ENCODE assay signal across 7 cellular contexts in the genomic region with DNA sequence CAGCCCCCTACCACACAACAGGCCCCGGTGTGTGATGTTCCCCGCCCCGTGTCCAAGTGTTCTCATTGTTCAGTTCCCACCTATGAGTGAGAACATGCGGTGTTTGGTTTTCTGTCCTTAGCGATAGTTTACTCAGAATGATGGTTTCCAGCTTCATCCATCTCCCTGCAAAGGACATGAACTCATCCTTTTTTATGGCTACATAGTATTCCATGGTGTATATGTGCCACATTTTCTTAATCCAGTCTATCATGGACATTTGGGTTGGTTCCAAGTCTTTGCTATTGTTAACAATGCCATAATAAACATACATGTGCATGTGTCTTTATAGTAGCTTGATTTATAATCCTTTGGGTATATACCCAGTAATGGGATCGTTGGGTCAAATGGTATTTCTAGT.
A peak's percentile ranks its signal among the peaks of the same experiment; 100 is the strongest.
DNase-seq lines count a peak whose midpoint lies in the region; ATAC-seq, FAIRE-seq and TF ChIP-seq lines count a peak whose summit lies in the region.
"Not testable (repeated sequence)": the region's sequence is repeated elsewhere in the genome, so short reads cannot be mapped to it uniquely, and the experiment has no call there.

No MANE protein-coding gene starts in this region.

- H2AFZ ChIP-seq in astrocyte (ENCODE audit: low read depth, low read length); smooth muscle cell (ENCODE audit: low read depth): not testable (repeated sequence)

- not testable (repeated sequence) for H3K9me3 ChIP-seq in CD4-positive, alpha-beta T cell (ENCODE audit: control insufficient read depth, low read length); HEK293 (ENCODE audit: control insufficient read depth, insufficient read depth, low read depth, low read length); T-helper 17 cell (ENCODE audit: control insufficient read depth, low read length, poor library complexity, severe bottlenecking); astrocyte (ENCODE audit: insufficient read depth, low read depth, low read length); smooth muscle cell (replicated peaks; ENCODE audit: low read depth)

- H3K4me1 Mint-ChIP-seq in CD4-positive, alpha-beta T cell (ENCODE audit: low read depth), result peaks cover 22% of the 10 kb centered on the region
- H3K4me1 Mint-ChIP-seq in T-helper 17 cell, result peaks cover 27% of the 10 kb centered on the region
- H3K4me1 Mint-ChIP-seq in activated T-helper 17 cell treated with anti-CD3 and anti-CD28 coated beads, Interleukin-2, amount 50 U/mL, for 72 hours, result peaks cover 18% of the 10 kb centered on the region
- H3K4me1 Mint-ChIP-seq in astrocyte (ENCODE audit: low read depth, unreplicated experiment), result peaks cover 19% of the 10 kb centered on the region
- H3K4me1 Mint-ChIP-seq in memory B cell, result peaks cover 11% of the 10 kb centered on the region

- FAIRE-seq in astrocyte (lab: Jason Lieb, UNC), result not testable (repeated sequence)

- H3K27ac Mint-ChIP-seq in CD4-positive, alpha-beta T cell, result peak overlapping the region; percentile 84
- peak overlapping the region; percentile 100 for H3K27ac Mint-ChIP-seq in T-helper 17 cell
- peak overlapping the region; percentile 96 for H3K27ac Mint-ChIP-seq in activated T-helper 17 cell treated with anti-CD3 and anti-CD28 coated beads, Interleukin-2, amount 50 U/mL, for 72 hours
- peak overlapping the region; percentile 35 for H3K27ac Mint-ChIP-seq in astrocyte (ENCODE audit: unreplicated experiment)
- peak overlapping the region; percentile 100 for H3K27ac Mint-ChIP-seq in memory B cell

- H3K4me1 ChIP-seq in HEK293 (ENCODE audit: control insufficient read depth, insufficient read depth, low read length); smooth muscle cell (ENCODE audit: low read depth): not testable (repeated sequence)
- H3K4me1 ChIP-seq in astrocyte (ENCODE audit: insufficient read depth, low read length), result peaks cover 17% of the 10 kb centered on the region

- H3K27me3 ChIP-seq in CD4-positive, alpha-beta T cell (ENCODE audit: control insufficient read depth, insufficient read depth, low read length); astrocyte (ENCODE audit: insufficient read depth, low read length); smooth muscle cell (ENCODE audit: low read depth): not testable (repeated sequence)

- POLR2A ChIA-PET in CD4-positive, alpha-beta T cell (lab: Charles Lee); HEK293 (lab: Yijun Ruan, JAX): not testable (repeated sequence)

- TF ChIP-seq CTCF in CD4-positive, alpha-beta T cell (IDR thresholded peaks at IDR 0.05); HEK293 (tag by site-specific recombination; IDR thresholded peaks at IDR 0.05); astrocyte (IDR thresholded peaks at IDR 0.05; ENCODE audit: insufficient read depth, low read depth, low read length); smooth muscle cell (IDR thresholded peaks at IDR 0.05; ENCODE audit: borderline replicate concordance, insufficient read depth, poor library complexity, severe bottlenecking): not testable (repeated sequence)

- H3F3A ChIP-seq in smooth muscle cell (ENCODE audit: low read depth), result peaks cover 36% of the 10 kb centered on the region

- not testable (repeated sequence) for DNase-seq in CD4-positive, alpha-beta T cell; T-helper 17 cell; astrocyte (ENCODE audit: low read depth); memory B cell (ENCODE audit: low spot score in 2 of 2); smooth muscle cell (lab: John Stamatoyannopoulos, UW; ENCODE audit: unreplicated experiment)

- WGBS in smooth muscle cell (ENCODE audit: low lambda C conversion rate), result 100% methylated on average over 6 of the region's 6 CpGs

- not testable (repeated sequence) for H3K4me3 ChIP-seq in HEK293 (ENCODE audit: low read depth, low read length); astrocyte (ENCODE audit: insufficient read depth, low read depth, low read length); smooth muscle cell

- not testable (repeated sequence) for H3K9me3 Mint-ChIP-seq in CD4-positive, alpha-beta T cell; activated T-helper 17 cell treated with anti-CD3 and anti-CD28 coated beads, Interleukin-2, amount 50 U/mL, for 72 hours; astrocyte (ENCODE audit: unreplicated experiment); memory B cell

- not testable (repeated sequence) for H3K4me3 Mint-ChIP-seq in CD4-positive, alpha-beta T cell; T-helper 17 cell; activated T-helper 17 cell treated with anti-CD3 and anti-CD28 coated beads, Interleukin-2, amount 50 U/mL, for 72 hours; astrocyte (ENCODE audit: unreplicated experiment); memory B cell

- H3K9ac ChIP-seq in astrocyte (ENCODE audit: low read length); smooth muscle cell (ENCODE audit: low read depth): not testable (repeated sequence)

- CTCF ChIA-PET in CD4-positive, alpha-beta T cell (lab: Charles Lee); HEK293 (lab: Yijun Ruan, JAX): not testable (repeated sequence)

- not testable (repeated sequence) for H3K27me3 Mint-ChIP-seq in CD4-positive, alpha-beta T cell; T-helper 17 cell; activated T-helper 17 cell treated with anti-CD3 and anti-CD28 coated beads, Interleukin-2, amount 50 U/mL, for 72 hours; astrocyte (ENCODE audit: low read depth, unreplicated experiment); memory B cell

- H3K79me2 ChIP-seq in astrocyte (ENCODE audit: insufficient read depth, low read length), result not testable (repeated sequence)
- peaks cover 36% of the 10 kb centered on the region for H3K79me2 ChIP-seq in smooth muscle cell (ENCODE audit: low read depth)

- intact Hi-C loops in CD4-positive, alpha-beta T cell (cut with DNase I, micrococcal nuclease), result loop anchor here in 1 of 2 experiments (5.0 kb wide), 2 partner anchors 48 to 333 kb away; no protein-coding TSS in a partner anchor

- H3K4me2 ChIP-seq in astrocyte (ENCODE audit: low read length); smooth muscle cell: not testable (repeated sequence)

- H3K36me3 ChIP-seq in HEK293 (ENCODE audit: control insufficient read depth in 2 of 2, insufficient read depth in 1 of 2, low read length in 2 of 2) (peaks cover 8 to 30% of the 10 kb centered on the region in 2 experiments; a peak in 2 of 3 replicates), astrocyte (ENCODE audit: insufficient read depth, low read length) (peaks cover 22% of the 10 kb centered on the region), smooth muscle cell (ENCODE audit: low read depth) (peaks cover 17% of the 10 kb centered on the region)

- H3K27ac ChIP-seq in CD4-positive, alpha-beta T cell (ENCODE audit: low read depth, low read length); HEK293 (ENCODE audit: extremely low read depth, low read depth, low read length); astrocyte (ENCODE audit: low read depth, low read length): not testable (repeated sequence)
- peak overlapping the region; percentile 100 for H3K27ac ChIP-seq in smooth muscle cell (ENCODE audit: low read depth)

- H4K20me1 ChIP-seq in astrocyte (ENCODE audit: insufficient read depth, low read length); smooth muscle cell (ENCODE audit: low read depth): not testable (repeated sequence)

- not testable (repeated sequence) for ATAC-seq in CD4-positive, alpha-beta T cell (ENCODE audit: poor library complexity); T-helper 17 cell; activated T-helper 17 cell treated with anti-CD3 and anti-CD28 coated beads, Interleukin-2, amount 50 U/mL, for 72 hours (replicated peaks); memory B cell (ENCODE audit: low read depth)

- peaks cover 87% of the 10 kb centered on the region for H3K36me3 Mint-ChIP-seq in CD4-positive, alpha-beta T cell (ENCODE audit: low read depth)
- H3K36me3 Mint-ChIP-seq in T-helper 17 cell (ENCODE audit: low read depth) (peaks cover 12% of the 10 kb centered on the region), astrocyte (ENCODE audit: low read depth, unreplicated experiment) (peaks cover 18% of the 10 kb centered on the region), memory B cell (peaks cover 45% of the 10 kb centered on the region)
- peaks cover 97% of the 10 kb centered on the region for H3K36me3 Mint-ChIP-seq in activated T-helper 17 cell treated with anti-CD3 and anti-CD28 coated beads, Interleukin-2, amount 50 U/mL, for 72 hours (ENCODE audit: low read depth)

TF ChIP-seq in HEK293, 187 proteins besides CTCF, POLR2A, EP300 and RAD21:
- TF ChIP-seq ZNF146 (tag by site-specific recombination; IDR thresholded peaks at IDR 0.05), result peak; percentile 91

Comparison
In these comparisons a context has a peak if more than half of its experiments do, and no peak if none do; other contexts are left out.
1. H3K27ac Mint-ChIP-seq: peak in every context shown above with its lines; median percentile 100 in T-helper 17 cell; 100 in memory B cell; 96 in activated T-helper 17 cell treated with anti-CD3 and anti-CD28 coated beads, Interleukin-2, amount 50 U/mL, for 72 hours; 84 in CD4-positive, alpha-beta T cell; 35 in astrocyte.